Comparison of ENCODE assay signal across 8 cellular contexts in the genomic region with DNA sequence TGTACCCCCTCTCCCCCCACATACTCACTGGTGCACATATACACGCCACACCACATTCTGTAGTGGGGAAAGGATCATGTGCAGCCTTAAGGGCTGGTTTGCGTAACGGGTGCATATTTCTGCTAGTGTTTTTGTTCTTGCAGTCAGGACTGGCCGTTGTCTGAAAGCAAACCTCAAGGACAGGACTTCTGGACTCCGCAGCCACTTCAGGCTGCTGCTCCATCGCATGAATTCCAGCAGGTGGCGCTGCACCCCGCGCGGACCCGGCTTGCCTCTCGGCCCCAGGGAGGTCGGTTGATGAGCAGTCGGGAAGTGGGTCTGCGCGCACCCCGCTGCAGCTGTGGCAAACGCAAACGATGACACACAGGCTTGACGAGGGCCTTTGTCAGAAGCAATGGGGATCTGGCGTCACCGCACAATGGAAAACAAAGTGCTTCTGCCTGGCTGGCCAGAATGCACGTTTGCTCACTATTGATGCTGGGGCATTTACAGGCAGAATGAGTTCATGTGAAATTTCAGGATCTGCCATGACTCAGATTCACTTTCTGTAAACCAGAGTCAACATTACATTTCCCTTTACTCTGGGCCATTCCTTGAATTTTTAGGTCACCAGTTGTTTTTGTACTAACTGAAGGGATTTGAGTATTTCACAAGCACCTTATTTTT. TPM values are rescaled to one million over a fixed set of nuclear protein-coding genes. Genes with fewer than 3 reads are reported as not detected.
A peak's percentile ranks its signal among the peaks of the same experiment; 100 is the strongest.
DNase-seq lines count a peak whose midpoint lies in the region; ATAC-seq and TF ChIP-seq lines count a peak whose summit lies in the region.

No MANE protein-coding gene starts in this region.

- TF ChIP-seq POLR2A in breast epithelium (IDR thresholded peaks at IDR 0.05) = no peak

- H3K36me3 ChIP-seq in ACC112 (ENCODE audit: insufficient read depth, low read length) (no peaks in the 10 kb centered on the region), breast epithelium (no peaks in the 10 kb centered on the region), smooth muscle cell (ENCODE audit: low read depth) (no peaks in the 10 kb centered on the region)

- WGBS in smooth muscle cell (ENCODE audit: low lambda C conversion rate) = 2% methylated on average over 23 of the region's 23 CpGs

- peak; percentile 90 for TF ChIP-seq CTCF in WI38 (IDR thresholded peaks at IDR 0.05; ENCODE audit: low read depth, low read length)
- TF ChIP-seq CTCF in breast epithelium (IDR thresholded peaks at IDR 0.05) = peak; percentile 99
- peak; percentile 98 for TF ChIP-seq CTCF in smooth muscle cell (IDR thresholded peaks at IDR 0.05; ENCODE audit: borderline replicate concordance, insufficient read depth, poor library complexity, severe bottlenecking)

- peak overlapping the region; percentile 79 for H3K4me2 ChIP-seq in smooth muscle cell

- H3K79me2 ChIP-seq in ACC112 (ENCODE audit: control insufficient read depth, insufficient read depth, low read length, unreplicated experiment) = no peaks in the 10 kb centered on the region
- no peaks in the 10 kb centered on the region for H3K79me2 ChIP-seq in smooth muscle cell (ENCODE audit: low read depth)

- H4K20me1 ChIP-seq in smooth muscle cell (ENCODE audit: low read depth) = no peaks in the 10 kb centered on the region

- H3K4me1 ChIP-seq in ACC112 (ENCODE audit: control insufficient read depth, insufficient read depth, low read length, unreplicated experiment) (peaks cover 68% of the 10 kb centered on the region), breast epithelium (peaks cover 0 to 6% of the 10 kb centered on the region in 2 donors), smooth muscle cell (ENCODE audit: low read depth) (peaks cover 38% of the 10 kb centered on the region)

- intact Hi-C loops in breast epithelium (cut with DNase I; ENCODE audit: low total_unique reads) = no loop called here

- H3K4me3 ChIP-seq in ACC112 (ENCODE audit: low read depth, low read length) (peak overlapping the region; percentile 58), WI38 (ENCODE audit: low read depth, low read length) (peak overlapping the region; percentile 53), breast epithelium (peak overlapping the region in 2 of 3 donors; percentile 32 to 44), smooth muscle cell (peak overlapping the region; percentile 32)

- H3K27ac ChIP-seq in ACC112 (ENCODE audit: low read depth, low read length) = peak overlapping the region; percentile 99
- peak overlapping the region; percentile 84 to 87 for H3K27ac ChIP-seq in breast epithelium
- H3K27ac ChIP-seq in smooth muscle cell (ENCODE audit: low read depth) = peak overlapping the region; percentile 98

- H3F3A ChIP-seq in smooth muscle cell (ENCODE audit: low read depth) = peaks cover 20% of the 10 kb centered on the region

- ATAC-seq in GM18861 (IDR thresholded peaks at IDR 0.05; ENCODE audit: unreplicated experiment) (peak; percentile 88), HG03097 (IDR thresholded peaks at IDR 0.05; ENCODE audit: low FRiP score, unreplicated experiment) (peak; percentile 75)

- DNase-seq in NCI-H2171 treated with DMSO at 0.1 percent for 48 hours (lab: John Stamatoyannopoulos, UW) (peak; percentile 67), breast epithelium (ENCODE audit: low spot score in 2 of 2) (peak; percentile 84 to 90), iPS-NIHi7 (ENCODE audit: extremely low spot score) (peak; percentile 93), smooth muscle cell (lab: John Stamatoyannopoulos, UW; ENCODE audit: unreplicated experiment) (peak; percentile 86)

- peak overlapping the region; percentile 91 for H3K9ac ChIP-seq in smooth muscle cell (ENCODE audit: low read depth)

- H3K9me3 ChIP-seq in breast epithelium = no peaks in the 10 kb centered on the region
- no peaks in the 10 kb centered on the region for H3K9me3 ChIP-seq in smooth muscle cell (replicated peaks; ENCODE audit: low read depth)

- H3K27me3 ChIP-seq in ACC112 (ENCODE audit: insufficient read depth, low read length) (no peaks in the 10 kb centered on the region), breast epithelium (no peaks in the 10 kb centered on the region), smooth muscle cell (ENCODE audit: low read depth) (no peaks in the 10 kb centered on the region)

- H2AFZ ChIP-seq in ACC112 (ENCODE audit: low read length, unreplicated experiment) = no peak overlapping the region
- no peak overlapping the region for H2AFZ ChIP-seq in smooth muscle cell (ENCODE audit: low read depth)

RNA-seq across cellular contexts. Expression of a gene that starts 36.3 kb away (rescaled TPM):
- total RNA-seq in breast epithelium (100 to 1,000 TPM in 1 of 3 donors, 10 to 100 TPM in 2; 42.1 to 106 (median 72.8) TPM), smooth muscle cell (50.8 and 81.2 TPM in 2 replicates)
- 87.7 and 95.7 TPM in 2 replicates for polyA plus RNA-seq in smooth muscle cell

Comparison
In these comparisons a context has a peak if more than half of its experiments do, and no peak if none do; other contexts are left out.
1. Peak in every context shown above with its lines: DNase-seq, ATAC-seq, H3K4me3 ChIP-seq and H3K27ac ChIP-seq.